23 cellular contexts compared by ENCODE assay signal in the genomic region with DNA sequence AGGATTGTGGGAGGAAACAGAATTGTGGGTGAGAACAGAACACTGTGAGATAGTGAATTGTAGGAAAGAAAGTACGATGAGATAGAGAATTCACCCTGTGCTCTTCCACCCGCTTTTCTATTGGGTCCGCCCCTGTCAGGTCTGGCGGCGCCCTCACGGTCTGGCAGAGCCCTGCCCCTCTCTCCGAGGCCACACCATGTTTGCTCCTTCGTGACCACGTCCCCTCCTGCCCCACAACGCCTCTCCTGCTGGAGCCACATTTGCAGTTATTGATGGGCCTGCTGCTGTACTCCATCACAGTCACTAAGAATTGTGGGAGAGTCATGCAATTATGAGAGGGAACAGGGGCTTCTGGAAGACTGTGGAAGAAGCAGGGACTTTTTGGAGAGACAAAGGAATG.
DNase-seq lines count a peak whose midpoint lies in the region; ATAC-seq, FAIRE-seq and TF ChIP-seq lines count a peak whose summit lies in the region.
"Had no signal": no experiment of that assay in that cellular context is flagged by ENCODE, and none has a peak within 500 bp of the region (broad histone marks: within the 10 kb centered on the region; RNA-seq: fewer than 3 reads in every experiment).

No MANE protein-coding gene starts in this region.

- TF ChIP-seq RAD21 in HepG2 (CRISPR knock-in tag; IDR thresholded peaks at IDR 0.05), result no peak

- no peak overlapping the region for H3K14ac ChIP-seq in neuronal stem cell (ENCODE audit: low read length)

- intact Hi-C loops in Calu3 (cut with micrococcal nuclease; ENCODE audit: unreplicated experiment), result no loop called here
- intact Hi-C loops in HepG2 (cut with micrococcal nuclease; ENCODE audit: unreplicated experiment), result no loop called here
- intact Hi-C loops in sciatic nerve (cut with DNase I), result no loop called here

- H3K18ac ChIP-seq in neuronal stem cell (ENCODE audit: low read length), result no peak overlapping the region

- no peak overlapping the region for H3K23ac ChIP-seq in neuronal stem cell (ENCODE audit: low read depth, low read length, poor library complexity)

- H3K79me1 ChIP-seq in neuronal stem cell (ENCODE audit: low read depth, low read length), result no peaks in the 10 kb centered on the region

- no peaks in the 10 kb centered on the region for H3K36me3 ChIP-seq in HepG2 (replicated peaks in 1 of 2; ENCODE audit: control insufficient read depth in 1 of 2, insufficient read depth in 2 of 2, low read length in 2 of 2)
- no peaks in the 10 kb centered on the region for H3K36me3 ChIP-seq in neuronal stem cell (replicated peaks in 1 of 2; ENCODE audit: control insufficient read depth in 2 of 2, insufficient read depth in 2 of 2, low read length in 2 of 2)
- H3K36me3 ChIP-seq: BE2C; BLaER1 treated with 17β-estradiol and CSF1 and Interleukin-3, amounts not matched to agents 10 nM and 100 nM had no signal

- no peak overlapping the region for H2AK5ac ChIP-seq in neuronal stem cell (ENCODE audit: low read depth, low read length)

- H3K9me3 ChIP-seq in HepG2 (ENCODE audit: low read length) (no peaks in the 10 kb centered on the region), neuronal stem cell (replicated peaks in 1 of 2; ENCODE audit: control insufficient read depth in 2 of 2, insufficient read depth in 1 of 2, low read depth in 1 of 2, low read length in 2 of 2) (peaks cover 0 to 2% of the 10 kb centered on the region in 2 donors)
- H3K9me3 ChIP-seq: A549, BE2C had no signal

- peaks cover 3% of the 10 kb centered on the region for H3K4me1 Mint-ChIP-seq in Calu3 (ENCODE audit: low read depth, unreplicated experiment)
- H3K4me1 Mint-ChIP-seq: CD14-positive monocyte had no signal

- no peak overlapping the region for H2BK12ac ChIP-seq in neuronal stem cell (ENCODE audit: low read length)

- TF ChIP-seq CTCF in Calu3 (IDR thresholded peaks at IDR 0.05; ENCODE audit: unreplicated experiment) (no peak), HepG2 (CRISPR knock-in tag; IDR thresholded peaks at IDR 0.05) (no peak)

- no peak overlapping the region for H2BK15ac ChIP-seq in neuronal stem cell (ENCODE audit: low read length)

- FAIRE-seq in HepG2 (lab: Jason Lieb, UNC), result no peak
- FAIRE-seq: A549, GM12891, GM18507 had no signal

- H4K91ac ChIP-seq in neuronal stem cell (ENCODE audit: low read depth, low read length, poor library complexity), result no peak overlapping the region

- H3K36me3 Mint-ChIP-seq in Calu3 (ENCODE audit: insufficient read depth, unreplicated experiment), result no peaks in the 10 kb centered on the region
- H3K36me3 Mint-ChIP-seq: CD14-positive monocyte; CD8-positive, alpha-beta memory T cell had no signal

- H4K8ac ChIP-seq in neuronal stem cell (ENCODE audit: low read depth, low read length), result no peak overlapping the region

- peaks cover 4% of the 10 kb centered on the region for H3K9me3 Mint-ChIP-seq in Calu3 (ENCODE audit: low read depth, unreplicated experiment)
- H3K9me3 Mint-ChIP-seq: CD4-positive, alpha-beta T cell had no signal

- in situ Hi-C loops in HepG2 (cut with HindIII; ENCODE audit: extremely low pct_ligation_motif_present, low pct_unique_long_range_greater_than_20kb), result no loop called here

- H4K20me1 ChIP-seq in HepG2 (ENCODE audit: insufficient read depth, low read length), result no peaks in the 10 kb centered on the region
- H4K20me1 ChIP-seq: BLaER1 treated with 17β-estradiol and CSF1 and Interleukin-3, amounts not matched to agents 10 nM and 100 nM had no signal

- DNase-seq in Calu3 (no peak), HepG2 (ENCODE audit: low spot score) (no peak), neuronal stem cell (ENCODE audit: low spot score) (no peak), sciatic nerve (ENCODE audit: low spot score) (no peak)
- no peak for DNase-seq in activated CD4-positive, alpha-beta T cell treated with anti-CD3 and anti-CD28 coated beads, Interleukin-2, amount 50 U/mL, for 1 hour
- DNase-seq: 8988T; ACHN; AML-193; BE2C; CD4-positive, alpha-beta T cell; CD8-positive, alpha-beta memory T cell; DMS53; DMS79 treated with DMSO at 0.1 percent for 48 hours; GF-D8; GM23248 had no signal

- POLR2A ChIA-PET in HepG2 (lab: Yijun Ruan, JAX), result no interaction called here

- BruUV-seq in Calu3 (replicated peaks; lab: Mats Ljungman, UMichigan) (no TSS peak), HepG2 (replicated peaks; lab: Mats Ljungman, UMichigan) (no TSS peak)

- H2BK5ac ChIP-seq in neuronal stem cell (ENCODE audit: low read length), result no peak overlapping the region

- no peaks in the 10 kb centered on the region for H3K79me2 ChIP-seq in HepG2 (ENCODE audit: insufficient read depth, low read length)

- CTCF ChIA-PET in Calu3 (lab: Charles Lee) (no interaction called here), HepG2 (lab: Yijun Ruan, JAX; ENCODE audit: low intra/inter-chr PET ratio, low total read pairs) (no interaction called here)

- H3K4me1 ChIP-seq in HepG2 (ENCODE audit: insufficient read depth, low read length), result peaks cover 8% of the 10 kb centered on the region; the same call in 1 of the 2 replicates
- H3K4me1 ChIP-seq in neuronal stem cell (ENCODE audit: control insufficient read depth in 2 of 2, insufficient read depth in 1 of 2, low read depth in 1 of 2, low read length in 2 of 2), result peaks cover 3 to 5% of the 10 kb centered on the region in 2 donors
- H3K4me1 ChIP-seq: A549, BE2C had no signal

- peak overlapping the region; percentile 42 for H3K27ac Mint-ChIP-seq in Calu3 (ENCODE audit: unreplicated experiment)
- H3K27ac Mint-ChIP-seq: CD14-positive monocyte; CD4-positive, alpha-beta T cell; CD8-positive, alpha-beta memory T cell; H9 had no signal

- no peak for TF ChIP-seq POLR2A in HepG2 (IDR thresholded peaks at IDR 0.05; ENCODE audit: insufficient read depth in 1 of 2, low read depth in 2 of 2, low read length in 2 of 2)

- no peak overlapping the region for H2AFZ ChIP-seq in HepG2 (ENCODE audit: low read length)
- H2AFZ ChIP-seq in neuronal stem cell (ENCODE audit: low read length), result peak overlapping the region; percentile 59
- H2AFZ ChIP-seq: GM23248 had no signal

- H3K9ac ChIP-seq in HepG2 (ENCODE audit: insufficient read depth, low read depth, low read length), result no peak overlapping the region
- no peak overlapping the region for H3K9ac ChIP-seq in neuronal stem cell (ENCODE audit: low read depth, low read length, poor library complexity)
- H3K9ac ChIP-seq: BLaER1 treated with 17β-estradiol and CSF1 and Interleukin-3, amounts not matched to agents 10 nM and 100 nM; GM23248 had no signal

- H3K27me3 Mint-ChIP-seq in Calu3 (ENCODE audit: unreplicated experiment), result no peaks in the 10 kb centered on the region
- H3K27me3 Mint-ChIP-seq: CD4-positive, alpha-beta T cell had no signal

- H3K4ac ChIP-seq in neuronal stem cell (ENCODE audit: low read length), result no peak overlapping the region

- no peak overlapping the region for H3K4me3 Mint-ChIP-seq in Calu3 (ENCODE audit: low read depth, unreplicated experiment)
- H3K4me3 Mint-ChIP-seq: CD14-positive monocyte; CD4-positive, alpha-beta T cell; CD8-positive, alpha-beta memory T cell; H9 had no signal

- H3K27ac ChIP-seq in HepG2 (ENCODE audit: extremely low read length, insufficient read depth, low read length), result no peak overlapping the region
- H3K27ac ChIP-seq in neuronal stem cell (replicated peaks; ENCODE audit: low read length), result no peak overlapping the region
- H3K27ac ChIP-seq: A549; BLaER1 treated with 17β-estradiol and CSF1 and Interleukin-3, amounts not matched to agents 10 nM and 100 nM; GM23248 had no signal

- H3K4me3 ChIP-seq in HepG2 (replicated peaks in 1 of 3; ENCODE audit: insufficient read depth in 1 of 3, low read depth in 2 of 3, low read length in 3 of 3), result no peak overlapping the region
- H3K4me3 ChIP-seq in neuronal stem cell (ENCODE audit: low read length in 2 of 2), result no peak overlapping the region
- H3K4me3 ChIP-seq: A549; BLaER1 treated with 17β-estradiol and CSF1 and Interleukin-3, amounts not matched to agents 10 nM and 100 nM; GM23248 had no signal

- H2BK120ac ChIP-seq in neuronal stem cell (ENCODE audit: low read depth, low read length), result no peak overlapping the region

- TF ChIP-seq EP300 in HepG2 (IDR thresholded peaks at IDR 0.05; ENCODE audit: low read depth in 2 of 2, low read length in 2 of 2), result no peak
- no peak for TF ChIP-seq EP300 in HepG2 (CRISPR knock-in tag; IDR thresholded peaks at IDR 0.05; ENCODE audit: borderline replicate concordance)

- peaks cover 0 to 5% of the 10 kb centered on the region in 2 experiments; a peak in 1 of 5 replicates for H3K27me3 ChIP-seq in HepG2 (ENCODE audit: control insufficient read depth in 1 of 2, insufficient read depth in 2 of 2, low read length in 2 of 2)
- H3K27me3 ChIP-seq in neuronal stem cell (ENCODE audit: control insufficient read depth in 3 of 3, insufficient read depth in 3 of 3, low read depth in 1 of 3, low read length in 3 of 3), result no peaks in the 10 kb centered on the region
- H3K27me3 ChIP-seq: BLaER1 treated with 17β-estradiol and CSF1 and Interleukin-3, amounts not matched to agents 10 nM and 100 nM had no signal

- WGBS in HepG2 (ENCODE audit: low lambda C conversion rate), result 64% methylated on average over 10 of the region's 10 CpGs
- WGBS in neuronal stem cell (ENCODE audit: extremely low coverage in 2 of 2, insufficient read length in 2 of 2, insufficient replicate concordance in 1 of 2), 2 donors, result no CpG with 5 or more reads among the region's 10 CpGs

- ATAC-seq in HepG2 (peak; percentile 44), HG02588 (IDR thresholded peaks at IDR 0.05; ENCODE audit: unreplicated experiment) (no peak), sciatic nerve (no peak)
- ATAC-seq: A549, HCT116 had no signal

- H3K4me2 ChIP-seq in HepG2 (ENCODE audit: low read depth, low read length) (peak overlapping the region; percentile 1; the same call in 1 of the 2 replicates), neuronal stem cell (ENCODE audit: insufficient read depth, low read length, poor library complexity, severe bottlenecking) (no peak overlapping the region)
- H3K4me2 ChIP-seq: A549; BLaER1 treated with 17β-estradiol and CSF1 and Interleukin-3, amounts not matched to agents 10 nM and 100 nM had no signal

TF ChIP-seq in HepG2, 621 proteins besides CTCF, POLR2A, EP300 and RAD21 (continues in another document):
- TF ChIP-seq, protein P1, sequence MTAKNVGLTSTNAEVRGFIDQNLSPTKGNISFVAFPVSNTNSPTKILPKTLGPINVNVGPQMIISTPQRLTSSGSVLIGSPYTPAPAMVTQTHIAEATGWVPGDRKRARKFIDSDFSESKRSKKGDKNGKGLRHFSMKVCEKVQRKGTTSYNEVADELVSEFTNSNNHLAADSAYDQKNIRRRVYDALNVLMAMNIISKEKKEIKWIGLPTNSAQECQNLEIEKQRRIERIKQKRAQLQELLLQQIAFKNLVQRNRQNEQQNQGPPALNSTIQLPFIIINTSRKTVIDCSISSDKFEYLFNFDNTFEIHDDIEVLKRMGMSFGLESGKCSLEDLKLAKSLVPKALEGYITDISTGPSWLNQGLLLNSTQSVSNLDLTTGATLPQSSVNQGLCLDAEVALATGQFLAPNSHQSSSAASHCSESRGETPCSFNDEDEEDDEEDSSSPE (CRISPR knock-in tag; IDR thresholded peaks at IDR 0.05), result no peak
- TF ChIP-seq MTA1 (CRISPR knock-in tag; IDR thresholded peaks at IDR 0.05; ENCODE audit: borderline replicate concordance) (no peak), WIZ (CRISPR knock-in tag; IDR thresholded peaks at IDR 0.05) (no peak)
